In genomic region chr5:56409331-56410190, GRCh38 we compare ENCODE assay signal across 11 cellular contexts.
DNase-seq lines count a peak whose midpoint lies in the region; ATAC-seq, FAIRE-seq and TF ChIP-seq lines count a peak whose summit lies in the region.
"Had no signal": no experiment of that assay in that cellular context is flagged by ENCODE, and none has a peak within 500 bp of the region (broad histone marks: within the 10 kb centered on the region; RNA-seq: fewer than 3 reads in every experiment).

No MANE protein-coding gene starts in this region.

- ATAC-seq in HG03025 (IDR thresholded peaks at IDR 0.05; ENCODE audit: low FRiP score, unreplicated experiment), result no peak
- ATAC-seq: activated CD4-positive, alpha-beta T cell treated with anti-CD3 and anti-CD28 coated beads for 36 hours had no signal

- no peaks in the 10 kb centered on the region for H3K27me3 Mint-ChIP-seq in nephron (ENCODE audit: low read depth)
- H3K27me3 Mint-ChIP-seq: activated CD4-positive, alpha-beta T cell treated with anti-CD3 and anti-CD28 coated beads for 36 hours had no signal

- DNase-seq in NCI-H2171 (lab: John Stamatoyannopoulos, UW), result peak; percentile 41
- no peak for DNase-seq in H1 (ENCODE audit: low read depth in 1 of 2, low spot score in 2 of 2)
- no peak for DNase-seq in suprapubic skin (ENCODE audit: low spot score in 2 of 2)
- DNase-seq in Peyer's patch, result no peak
- DNase-seq in DMS114 treated with DMSO at 0.1 percent for 48 hours (lab: John Stamatoyannopoulos, UW; ENCODE audit: unreplicated experiment), result no peak
- DNase-seq: activated CD4-positive, alpha-beta T cell treated with anti-CD3 and anti-CD28 coated beads for 36 hours; colonic mucosa had no signal

- no peaks in the 10 kb centered on the region for H3K23me2 ChIP-seq in H1 (ENCODE audit: low read depth, low read length)

- peaks cover 64% of the 10 kb centered on the region for H3K4me1 Mint-ChIP-seq in nephron

- H3K4me1 ChIP-seq in BLaER1 treated with 17β-estradiol and CSF1 and Interleukin-3, amounts not matched to agents 10 nM and 100 nM, result peaks cover 45 to 66% (median 53%) of the 10 kb centered on the region in 10 experiments
- H3K4me1 ChIP-seq in H1 (replicated peaks in 1 of 4; ENCODE audit: control insufficient read depth in 3 of 4, insufficient read depth in 4 of 4, low read length in 3 of 4) (no peaks in the 10 kb centered on the region; a peak in 1 of 7 replicates), suprapubic skin (peaks cover 27% of the 10 kb centered on the region), Peyer's patch (peaks cover 0 to 14% (median 0%) of the 10 kb centered on the region in 4 donors)
- H3K4me1 ChIP-seq: colonic mucosa had no signal

- H3K4me3 ChIP-seq in BLaER1 treated with 17β-estradiol and CSF1 and Interleukin-3, amounts not matched to agents 10 nM and 100 nM, result no peak overlapping the region
- H3K4me3 ChIP-seq in H1 (ENCODE audit: extremely low read depth in 1 of 4, insufficient read depth in 2 of 4, low read depth in 3 of 4, low read length in 4 of 4) (no peak overlapping the region), suprapubic skin (no peak overlapping the region), Peyer's patch (no peak overlapping the region)
- H3K4me3 ChIP-seq: colonic mucosa had no signal

- peaks cover 0 to 16% (median 6%) of the 10 kb centered on the region in 11 experiments; a peak in 5 of 22 replicates for H3K9me3 ChIP-seq in BLaER1 treated with 17β-estradiol and CSF1 and Interleukin-3, amounts not matched to agents 10 nM and 100 nM (replicated peaks in 1 of 11)
- no peaks in the 10 kb centered on the region for H3K9me3 ChIP-seq in H1 (ENCODE audit: insufficient read depth in 2 of 2, low read depth in 1 of 2, low read length in 1 of 2)
- H3K9me3 ChIP-seq in suprapubic skin, result no peaks in the 10 kb centered on the region
- H3K9me3 ChIP-seq in Peyer's patch, result no peaks in the 10 kb centered on the region
- H3K9me3 ChIP-seq: colonic mucosa had no signal

- no peak for TF ChIP-seq RAD21 in H1 (IDR thresholded peaks at IDR 0.05 in 1 of 2, conservative IDR thresholded peaks at IDR 0.05 in 1 of 2; ENCODE audit: low read depth in 2 of 2, low read length in 2 of 2)

- TF ChIP-seq POLR2A in H1 (IDR thresholded peaks at IDR 0.05; ENCODE audit: control extremely low read depth in 1 of 2, low read depth in 2 of 2, low read length in 2 of 2) (no peak), suprapubic skin (IDR thresholded peaks at IDR 0.05) (no peak), Peyer's patch (IDR thresholded peaks at IDR 0.05) (no peak)

- H3K79me2 ChIP-seq in H1 (ENCODE audit: control insufficient read depth in 1 of 2, insufficient read depth in 2 of 2, low read length in 2 of 2), result no peaks in the 10 kb centered on the region

- no peak overlapping the region for H2BK5ac ChIP-seq in H1 (ENCODE audit: low read depth, low read length)

- H3K27me3 ChIP-seq in BLaER1 treated with 17β-estradiol and CSF1 and Interleukin-3, amounts not matched to agents 10 nM and 100 nM, result no peaks in the 10 kb centered on the region
- H3K27me3 ChIP-seq in H1 (replicated peaks in 1 of 4; ENCODE audit: control insufficient read depth in 3 of 4, extremely low read depth in 1 of 4, insufficient read depth in 3 of 4, low read length in 3 of 4) (no peaks in the 10 kb centered on the region), suprapubic skin (no peaks in the 10 kb centered on the region), Peyer's patch (no peaks in the 10 kb centered on the region)
- H3K27me3 ChIP-seq: colonic mucosa had no signal

- H3K9me3 Mint-ChIP-seq in nephron, result no peaks in the 10 kb centered on the region

- CTCF ChIA-PET in H1 (lab: Charles Lee; ENCODE audit: partially characterized antibody), result interaction anchor here (0.9 to 1.5 kb wide), 2 partner anchors 13 to 76 kb away, joined by 3 read pairs; no protein-coding TSS in a partner anchor

- no peaks in the 10 kb centered on the region for H4K20me1 ChIP-seq in BLaER1 treated with 17β-estradiol and CSF1 and Interleukin-3, amounts not matched to agents 10 nM and 100 nM
- H4K20me1 ChIP-seq in H1 (replicated peaks in 1 of 2; ENCODE audit: control insufficient read depth in 1 of 2, insufficient read depth in 2 of 2, low read length in 2 of 2), result no peaks in the 10 kb centered on the region

- H3K79me1 ChIP-seq in H1 (ENCODE audit: low read depth, low read length), result no peaks in the 10 kb centered on the region

- no peak overlapping the region for H3K4me3 Mint-ChIP-seq in nephron
- H3K4me3 Mint-ChIP-seq: activated CD4-positive, alpha-beta T cell treated with anti-CD3 and anti-CD28 coated beads for 36 hours had no signal

- H3K36me3 Mint-ChIP-seq in nephron (ENCODE audit: low read depth), result no peaks in the 10 kb centered on the region

- H3K4me2 ChIP-seq in BLaER1 treated with 17β-estradiol and CSF1 and Interleukin-3, amounts not matched to agents 10 nM and 100 nM, result peak overlapping the region in 7 of 11 experiments; percentile 17 to 94 (median 77); a peak in 12 of 22 replicates
- no peak overlapping the region for H3K4me2 ChIP-seq in H1 (ENCODE audit: insufficient read depth in 1 of 2, low read depth in 2 of 2, low read length in 2 of 2)

- TF ChIP-seq CTCF in H1 (IDR thresholded peaks at IDR 0.05; ENCODE audit: control extremely low read depth in 1 of 3, insufficient read depth in 1 of 3, low read depth in 1 of 3, low read length in 3 of 3) (no peak), nephron (IDR thresholded peaks at IDR 0.05; ENCODE audit: unreplicated experiment in 3 of 3) (no peak), suprapubic skin (IDR thresholded peaks at IDR 0.05) (no peak), Peyer's patch (IDR thresholded peaks at IDR 0.05) (no peak)

- H3K14ac ChIP-seq in H1 (ENCODE audit: insufficient read length), result no peak overlapping the region

- H3K27ac ChIP-seq in BLaER1 treated with 17β-estradiol and CSF1 and Interleukin-3, amounts not matched to agents 10 nM and 100 nM, result peak overlapping the region in 7 of 11 experiments; percentile 5 to 98 (median 40); a peak in 10 of 22 replicates
- H3K27ac ChIP-seq in H1 (ENCODE audit: low read depth, low read length), result no peak overlapping the region
- H3K27ac ChIP-seq in suprapubic skin, result no peak overlapping the region
- no peak overlapping the region for H3K27ac ChIP-seq in Peyer's patch
- H3K27ac ChIP-seq: colonic mucosa had no signal

- no peak overlapping the region for H3K4ac ChIP-seq in H1 (replicated peaks; ENCODE audit: insufficient read length, low read depth, low read length)

- POLR2A ChIA-PET in H1 (lab: Charles Lee; ENCODE audit: partially characterized antibody), result no interaction called here

- H4K8ac ChIP-seq in H1 (ENCODE audit: extremely low read depth, insufficient read depth, low read length), result no peak overlapping the region

- no peak for FAIRE-seq in H1 (lab: Jason Lieb, UNC)
- FAIRE-seq: G401.6 had no signal

- no peak overlapping the region for H4K5ac ChIP-seq in H1 (ENCODE audit: insufficient read length, low read depth, low read length)

- no peak overlapping the region for H2BK20ac ChIP-seq in H1 (ENCODE audit: low read length)

- TF ChIP-seq EP300 in H1 (IDR thresholded peaks at IDR 0.05; ENCODE audit: borderline replicate concordance in 1 of 2, low read depth in 2 of 2, low read length in 2 of 2) (no peak), suprapubic skin (IDR thresholded peaks at IDR 0.05) (no peak)

- H4K91ac ChIP-seq in H1 (replicated peaks; ENCODE audit: insufficient read length, low read length), result no peak overlapping the region

- no peak overlapping the region for H3K18ac ChIP-seq in H1 (ENCODE audit: extremely low read depth, low read length)

- no peak overlapping the region for H3K23ac ChIP-seq in H1 (ENCODE audit: insufficient read length)

- WGBS in H1 (ENCODE audit: extremely low coverage in 1 of 2, insufficient coverage in 1 of 2, insufficient read length in 1 of 2, insufficient replicate concordance in 2 of 2, low coverage in 1 of 2, low lambda C conversion rate in 2 of 2, missing lambda C conversion rate in 1 of 2), 2 experiments, result 93% methylated on average over 13 of the region's 13 CpGs; no CpG with 5 or more reads in 1 of the 2 experiments
- 63% methylated on average over 13 of the region's 13 CpGs for WGBS in suprapubic skin

- peak overlapping the region; percentile 4 to 52 (median 44) for H3K27ac Mint-ChIP-seq in nephron
- H3K27ac Mint-ChIP-seq: activated CD4-positive, alpha-beta T cell treated with anti-CD3 and anti-CD28 coated beads for 36 hours had no signal

- H3K36me3 ChIP-seq in BLaER1 treated with 17β-estradiol and CSF1 and Interleukin-3, amounts not matched to agents 10 nM and 100 nM, result no peaks in the 10 kb centered on the region
- H3K36me3 ChIP-seq in H1 (ENCODE audit: control insufficient read depth in 2 of 4, insufficient read depth in 4 of 4, low read length in 3 of 4), result no peaks in the 10 kb centered on the region
- no peaks in the 10 kb centered on the region for H3K36me3 ChIP-seq in suprapubic skin
- H3K36me3 ChIP-seq in Peyer's patch, result no peaks in the 10 kb centered on the region
- H3K36me3 ChIP-seq: colonic mucosa had no signal

- no peak overlapping the region for H2BK120ac ChIP-seq in H1 (replicated peaks; ENCODE audit: low read depth, low read length)

- H2AFZ ChIP-seq in H1 (ENCODE audit: low read length), result 0 out of 2 replicates have a peak overlapping the region, but pooled peaks have one; percentile 26

- peak overlapping the region in 2 of 11 experiments; percentile 41 to 46; a peak in 3 of 22 replicates for H3K9ac ChIP-seq in BLaER1 treated with 17β-estradiol and CSF1 and Interleukin-3, amounts not matched to agents 10 nM and 100 nM
- H3K9ac ChIP-seq in H1 (replicated peaks in 1 of 4; ENCODE audit: extremely low read depth in 1 of 4, low read depth in 3 of 4, low read length in 3 of 4), result no peak overlapping the region

- no peak overlapping the region; the same call in 1 of the 2 replicates for H2BK15ac ChIP-seq in H1 (ENCODE audit: low read length)

- no peak overlapping the region for H2AK5ac ChIP-seq in H1 (ENCODE audit: low read depth, low read length)

- H2BK12ac ChIP-seq in H1 (ENCODE audit: low read depth, low read length), result no peak overlapping the region

- H3K56ac ChIP-seq in H1 (replicated peaks; ENCODE audit: insufficient read length, low read depth, low read length), result no peak overlapping the region

TF ChIP-seq in H1, 55 proteins besides CTCF, POLR2A, EP300 and RAD21:
- TF ChIP-seq RXRA (IDR thresholded peaks at IDR 0.05; ENCODE audit: insufficient read depth, low read depth, low read length) (no peak), EGR1 (IDR thresholded peaks at IDR 0.05; ENCODE audit: borderline replicate concordance, low read depth, low read length) (no peak), USF2 (IDR thresholded peaks at IDR 0.05; ENCODE audit: low read length) (no peak), HDAC6 (IDR thresholded peaks at IDR 0.05; ENCODE audit: low read depth, low read length) (no peak), EZH2 (IDR thresholded peaks at IDR 0.05; ENCODE audit: low read depth, low read length, severe bottlenecking) (no peak)

Comparison
In these comparisons a context has a peak if more than half of its experiments do, and no peak if none do; other contexts are left out.
1. H3K27ac ChIP-seq: peak in BLaER1 treated with 17β-estradiol and CSF1 and Interleukin-3, amounts not matched to agents 10 nM and 100 nM (7 of 11); none in H1 (single experiment), suprapubic skin (single experiment) and Peyer's patch (0 of 4).
2. H3K4me2 ChIP-seq: peak in BLaER1 treated with 17β-estradiol and CSF1 and Interleukin-3, amounts not matched to agents 10 nM and 100 nM (7 of 11); none in H1 (0 of 2).